ENCODE assay signal across 20 cellular contexts in genomic region chr9:123571240-123571639, GRCh38.
"Had no signal": no experiment of that assay in that cellular context is flagged by ENCODE, and none has a peak within 500 bp of the region (broad histone marks: within the 10 kb centered on the region; RNA-seq: fewer than 3 reads in every experiment).

No MANE protein-coding gene starts in this region.

- H3K9me3 Mint-ChIP-seq: memory B cell; natural killer cell; stimulated activated naive CD8-positive, alpha-beta T cell treated with anti-CD3 and anti-CD28 coated beads, Interleukin-15, Interleukin-2, amounts not matched to agents 100 ng/mL and 50 ng/mL, for 24 hours had no signal

- H3K4me3 ChIP-seq: coronary artery, left ventricle myocardium inferior, lower lobe of right lung, sigmoid colon, skin epidermis, testis, tibial nerve had no signal

- H3K27ac ChIP-seq: coronary artery, foreskin keratinocyte, left ventricle myocardium inferior, lower lobe of right lung, sigmoid colon, skin epidermis, testis, tibial nerve had no signal

- H3K9me3 ChIP-seq: sigmoid colon, testis had no signal

- H3K4me1 ChIP-seq: foreskin keratinocyte, lower lobe of right lung had no signal

- H3K27me3 ChIP-seq: foreskin keratinocyte, sigmoid colon, testis, tibial nerve had no signal

- DNase-seq: effector CD4-positive, alpha-beta T cell; endodermal cell; erythroblast; kidney; left cardiac atrium; left ventricle myocardium inferior; lower lobe of right lung; natural killer cell; posterior cingulate gyrus; sigmoid colon; stimulated activated CD4-positive, alpha-beta T cell treated with anti-CD3 and anti-CD28 coated beads, Interleukin-2, amount 100 ng/mL, for 24 hours; testis had no signal

- H3K27me3 Mint-ChIP-seq: memory B cell; stimulated activated naive CD8-positive, alpha-beta T cell treated with anti-CD3 and anti-CD28 coated beads, Interleukin-15, Interleukin-2, amounts not matched to agents 100 ng/mL and 50 ng/mL, for 24 hours had no signal

- H3K4me1 Mint-ChIP-seq: natural killer cell had no signal

- H3K36me3 ChIP-seq: left ventricle myocardium inferior, lower lobe of right lung, sigmoid colon had no signal

- H3K27ac Mint-ChIP-seq: endodermal cell; memory B cell; mesothelial cell of epicardium; natural killer cell; stimulated activated naive CD8-positive, alpha-beta T cell treated with anti-CD3 and anti-CD28 coated beads, Interleukin-15, Interleukin-2, amounts not matched to agents 100 ng/mL and 50 ng/mL, for 24 hours had no signal

- ATAC-seq: foreskin keratinocyte, left cardiac atrium, lower lobe of right lung, natural killer cell had no signal

- H3K4me3 Mint-ChIP-seq: endodermal cell; memory B cell; mesothelial cell of epicardium; natural killer cell; neural crest cell; stimulated activated naive CD8-positive, alpha-beta T cell treated with anti-CD3 and anti-CD28 coated beads, Interleukin-15, Interleukin-2, amounts not matched to agents 100 ng/mL and 50 ng/mL, for 24 hours had no signal
